In the genomic region with DNA sequence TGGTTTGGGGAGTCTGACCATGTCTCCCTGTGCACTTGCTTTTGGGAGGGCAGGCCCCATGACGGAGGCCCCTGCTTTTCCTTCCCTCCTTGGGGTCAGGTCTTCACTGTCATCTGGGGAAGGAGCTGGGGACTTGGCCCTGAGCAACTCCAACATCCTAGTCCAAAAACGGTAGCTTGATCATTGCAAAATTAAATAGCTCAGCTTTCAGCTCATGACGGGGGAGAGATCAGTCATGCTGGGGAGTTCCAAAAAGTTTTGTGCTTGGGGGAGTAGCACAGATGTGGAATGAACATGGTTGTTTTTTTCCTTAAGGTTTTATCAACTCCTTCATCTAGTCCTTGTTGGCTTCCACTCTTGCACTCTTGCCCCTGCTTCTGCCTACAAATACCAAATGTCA, we compare ENCODE assay signal across 30 cellular contexts.
"Had no signal": no experiment of that assay in that cellular context is flagged by ENCODE, and none has a peak within 500 bp of the region (broad histone marks: within the 10 kb centered on the region; RNA-seq: fewer than 3 reads in every experiment).

No MANE protein-coding gene starts in this region.

- FAIRE-seq: urothelium cell line had no signal

- ATAC-seq: naive thymus-derived CD8-positive, alpha-beta T cell; natural killer cell treated with Interleukin-12 subunit alpha and Interleukin-12 subunit beta and Interleukin-15 and Interleukin-18, amount 100 ng/mL, for 72 hours; right cardiac atrium; right lobe of liver; stimulated activated memory B cell treated with anti-CD40 and anti-IgM and Interleukin-4, amounts not matched to agents 10 μg/mL and 1 μg/mL and 100 μg/mL, for 72 hours; stimulated activated naive CD8-positive, alpha-beta T cell treated with anti-CD3 and anti-CD28 coated beads, Interleukin-15, amount 100 ng/mL, for 72 hours; stimulated activated naive CD8-positive, alpha-beta T cell treated with anti-CD3 and anti-CD28 coated beads, Interleukin-15, Interleukin-2, amounts not matched to agents 100 U/mL and 50 U/mL, for 24 hours had no signal

- H3K36me3 ChIP-seq: neural progenitor cell, ovary, right lobe of liver had no signal

- H3K27me3 ChIP-seq: neural progenitor cell, ovary, right lobe of liver, spleen, thyroid gland, tibial nerve, upper lobe of left lung, vagina had no signal

- H3K9me3 ChIP-seq: ovary, psoas muscle, right lobe of liver, spleen, thoracic aorta, thyroid gland, tibial nerve, upper lobe of left lung, vagina had no signal

- H3K27ac ChIP-seq: neural progenitor cell, ovary, parathyroid adenoma, psoas muscle, right lobe of liver, skin epidermis, thyroid gland, tibial nerve, upper lobe of left lung, vagina had no signal

- DNase-seq: naive thymus-derived CD8-positive, alpha-beta T cell; nephron progenitor cell; occipital lobe; ovary; posterior cingulate gyrus; psoas muscle; right cardiac atrium; spleen; stimulated activated CD4-positive, alpha-beta T cell treated with anti-CD3 and anti-CD28 coated beads, Interleukin-12 subunit alpha, Interleukin-12 subunit beta, amount 100 ng/mL, for 4 hours; stimulated activated CD4-positive, alpha-beta T cell treated with anti-CD3 and anti-CD28 coated beads, Interleukin-1b, Interleukin-23, amount 100 ng/mL, for 48 hours; stimulated activated CD4-positive, alpha-beta T cell treated with anti-CD3 and anti-CD28 coated beads, Interleukin-4, amount 100 ng/mL, for 1 hour; stimulated activated CD4-positive, alpha-beta T cell treated with anti-CD3 and anti-CD28 coated beads, Interleukin-4, amount 100 ng/mL, for 4 hours; stimulated activated CD8-positive, alpha-beta memory T cell treated with anti-CD3 and anti-CD28 coated beads, Interleukin-4, amount 100 ng/mL, for 48 hours; stimulated activated naive CD4-positive, alpha-beta T cell; stimulated activated naive CD8-positive, alpha-beta T cell treated with anti-CD3 and anti-CD28 coated beads, Interleukin-15, amount 100 ng/mL, for 72 hours; stimulated activated naive CD8-positive, alpha-beta T cell treated with anti-CD3 and anti-CD28 coated beads, Interleukin-15, Interleukin-2, amounts not matched to agents 100 U/mL and 50 U/mL, for 24 hours; thyroid gland; trophoblast cell had no signal

- H3K4me1 ChIP-seq: neural progenitor cell, parathyroid adenoma, psoas muscle, right lobe of liver, spleen, tibial nerve, upper lobe of left lung, vagina had no signal

- H3K9ac ChIP-seq: neural progenitor cell, parathyroid adenoma had no signal

- H3K4me3 ChIP-seq: neural progenitor cell, ovary, psoas muscle, right lobe of liver, skin epidermis, smooth muscle cell, spleen, thoracic aorta, thyroid gland, tibial nerve, upper lobe of left lung, vagina had no signal
